17 cellular contexts compared by ENCODE assay signal in the genomic region with DNA sequence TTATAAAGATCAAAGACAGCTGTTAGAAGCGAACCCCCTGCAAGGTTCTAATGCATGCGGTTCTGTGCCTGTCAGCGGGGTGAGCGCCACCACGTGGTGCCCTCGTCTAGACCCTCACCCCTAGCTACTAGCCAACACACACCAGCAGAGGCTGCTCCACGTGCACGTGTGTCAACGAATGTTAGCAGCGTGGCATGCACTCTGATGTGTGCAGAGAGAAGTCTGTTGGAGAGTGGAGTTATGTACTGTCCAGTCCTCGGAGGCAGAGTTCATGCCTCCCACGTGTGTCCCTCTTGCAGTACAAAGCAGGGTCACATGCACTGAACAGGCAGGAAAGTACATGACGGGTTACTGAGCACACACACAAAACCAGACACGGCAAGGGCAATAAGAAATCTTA.
"Had no signal": no experiment of that assay in that cellular context is flagged by ENCODE, and none has a peak within 500 bp of the region (broad histone marks: within the 10 kb centered on the region; RNA-seq: fewer than 3 reads in every experiment).

No MANE protein-coding gene starts in this region.

- H3K4me3 ChIP-seq: body of pancreas, coronary artery, left lung, mucosa of descending colon, right atrium auricular region, skin epidermis, suprapubic skin, upper lobe of right lung had no signal

- H3K9me3 ChIP-seq: body of pancreas, left lung, mucosa of descending colon, right atrium auricular region, suprapubic skin, upper lobe of right lung had no signal

- H3K27ac ChIP-seq: body of pancreas, coronary artery, foreskin keratinocyte, left lung, right atrium auricular region, skin epidermis, suprapubic skin, upper lobe of right lung had no signal

- H3K27me3 ChIP-seq: body of pancreas, foreskin keratinocyte, left lung, right atrium auricular region, suprapubic skin, upper lobe of right lung had no signal

- DNase-seq: activated CD4-positive, alpha-beta T cell treated with anti-CD3 and anti-CD28 coated beads, Interleukin-2, amount 10 ng/mL, durations not matched to agents 7 days and 5 days; activated CD4-positive, CD25-positive, alpha-beta regulatory T cell; activated CD8-positive, alpha-beta memory T cell treated with anti-CD3 and anti-CD28 coated beads, Interleukin-2, amount 50 U/mL, for 48 hours; activated gamma-delta T cell treated with Interleukin-2 at 50 U/mL for 16 hours; amniotic stem cell; foreskin keratinocyte; left lung; mucosa of descending colon; naive thymus-derived CD4-positive, alpha-beta T cell; stimulated activated naive CD8-positive, alpha-beta T cell treated with anti-CD3 and anti-CD28 coated beads, Interleukin-15, Interleukin-2, amounts not matched to agents 100 U/mL and 50 U/mL, for 24 hours; T-helper 17 cell; upper lobe of right lung had no signal

- H3K4me1 ChIP-seq: foreskin keratinocyte, left lung had no signal
